In the genomic region with DNA sequence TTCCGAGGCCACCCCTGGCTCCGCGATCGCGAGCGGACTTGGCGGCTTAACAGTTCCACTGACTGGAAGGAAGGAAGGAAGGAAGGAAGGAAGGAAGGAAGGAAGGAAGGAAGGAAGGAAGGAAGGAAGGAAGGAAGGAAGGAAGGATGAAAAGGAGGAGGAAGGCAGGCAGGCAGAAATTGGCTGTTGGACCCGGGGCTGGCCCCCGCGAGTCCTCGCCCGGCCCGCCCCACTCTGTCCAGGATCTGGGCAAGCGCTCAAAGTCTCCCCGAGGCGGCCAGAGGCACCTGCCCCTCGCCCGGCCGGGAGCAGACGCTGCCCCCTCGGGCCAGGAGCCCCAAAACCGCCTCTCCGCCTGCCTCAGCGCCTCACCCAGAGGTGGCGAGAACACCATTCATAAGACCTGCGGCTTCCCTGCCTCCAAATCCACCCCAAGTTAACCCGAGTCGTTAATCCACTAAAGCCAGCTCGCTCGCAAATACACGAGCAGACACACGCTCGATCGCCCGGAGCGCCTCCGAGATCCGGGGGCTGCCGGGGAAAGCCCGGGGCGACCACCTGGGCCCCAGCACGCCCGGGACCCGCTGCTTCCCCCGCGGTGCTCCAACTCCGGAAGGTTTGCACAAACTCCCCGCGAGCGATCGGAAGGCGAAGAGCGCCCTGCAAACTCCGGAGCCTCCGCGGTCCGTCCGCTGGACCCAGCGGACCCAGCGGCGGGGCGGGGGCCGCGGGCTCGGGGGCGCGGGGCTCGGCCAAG, we compare ENCODE assay signal across 8 cellular contexts. TPM values are rescaled to one million over a fixed set of nuclear protein-coding genes. Genes with fewer than 3 reads are reported as not detected.
DNase-seq lines count a peak whose midpoint lies in the region; ATAC-seq lines count a peak whose summit lies in the region.

No MANE protein-coding gene starts in this region.

- DNase-seq in C1 segment of cervical spinal cord (lab: John Stamatoyannopoulos, UW): peak in 12 of 14 donors; percentile 15 to 72 (median 42)
- DNase-seq in NCI-H526 treated with DMSO at 0.1 percent for 48 hours (lab: John Stamatoyannopoulos, UW): peak; percentile 14
- DNase-seq in activated naive CD8-positive, alpha-beta T cell treated with anti-CD3 and anti-CD28 coated beads, Interleukin-2, amount 50 U/mL, for 16 hours (ENCODE audit: low read depth, low spot score): peak; percentile 5
- peak; percentile 23 to 69 (median 55) for DNase-seq in right cardiac atrium
- DNase-seq in posterior cingulate gyrus: peak; percentile 11 to 91 (median 47)
- DNase-seq in OCI-M2 (lab: John Stamatoyannopoulos, UW; ENCODE audit: unreplicated experiment): no peak
- no peak for DNase-seq in middle frontal gyrus (ENCODE audit: extremely low spot score, low spot score)

- no peaks in the 10 kb centered on the region for H3K9me3 ChIP-seq in right cardiac atrium (ENCODE audit: control insufficient read depth, low read length)

- 1% methylated on average over 68 of the region's 68 CpGs for WGBS in right cardiac atrium

- no peaks in the 10 kb centered on the region for H3K4me1 ChIP-seq in right cardiac atrium (ENCODE audit: control insufficient read depth, insufficient read depth, low read length)

- peak; percentile 12 for ATAC-seq in GM19463 (IDR thresholded peaks at IDR 0.05; ENCODE audit: unreplicated experiment)
- peak; percentile 34 to 36 for ATAC-seq in right cardiac atrium

- intact Hi-C loops in right cardiac atrium (cut with DNase I) (loop anchor here in 3 of 4 donors (5.0 to 10.0 kb wide), 5 partner anchors 78 to 278 kb away; no protein-coding TSS in a partner anchor), posterior cingulate gyrus (cut with DNase I) (loop anchor here (5.0 kb wide), 3 partner anchors 81 to 176 kb away; no protein-coding TSS in a partner anchor)

- H3K27me3 ChIP-seq in right cardiac atrium (ENCODE audit: control insufficient read depth, insufficient read depth): peaks cover 2% of the 10 kb centered on the region

- peak overlapping the region; percentile 95 for H3K4me3 ChIP-seq in right cardiac atrium (ENCODE audit: low read length)

- H3K27ac ChIP-seq in right cardiac atrium (ENCODE audit: low read length): peak overlapping the region; percentile 10

RNA-seq across cellular contexts. Expression of a gene that starts 0.8 kb away (rescaled TPM):
- total RNA-seq in right cardiac atrium: 10 to 100 TPM; 23.5 to 33.0 (median 26.4) TPM
- polyA plus RNA-seq in right cardiac atrium: 16.5 TPM

RNA-seq across cellular contexts. Expression of a gene that starts 33.2 kb away (rescaled TPM):
- 1 to 10 TPM; 6.7 to 7.4 (median 7.0) TPM for total RNA-seq in right cardiac atrium
- 2.9 TPM for polyA plus RNA-seq in right cardiac atrium

Comparison
In these comparisons a context has a peak if more than half of its experiments do, and no peak if none do; other contexts are left out.
1. DNase-seq: peak in C1 segment of cervical spinal cord (12 of 14), NCI-H526 treated with DMSO at 0.1 percent for 48 hours (single experiment), activated naive CD8-positive, alpha-beta T cell treated with anti-CD3 and anti-CD28 coated beads, Interleukin-2, amount 50 U/mL, for 16 hours (single experiment), right cardiac atrium (3 of 3) and posterior cingulate gyrus (10 of 10); none in OCI-M2 (single experiment) and middle frontal gyrus (single experiment).